ENCODE assay signal across 30 cellular contexts in genomic region chr1:58539553-58539952, GRCh38. TPM values are rescaled to one million over a fixed set of nuclear protein-coding genes. Genes with fewer than 3 reads are reported as not detected.
A peak's percentile ranks its signal among the peaks of the same experiment; 100 is the strongest.
DNase-seq lines count a peak whose midpoint lies in the region; ATAC-seq, FAIRE-seq and TF ChIP-seq lines count a peak whose summit lies in the region.
"Had no signal": no experiment of that assay in that cellular context is flagged by ENCODE, and none has a peak within 500 bp of the region (broad histone marks: within the 10 kb centered on the region; RNA-seq: fewer than 3 reads in every experiment).

No MANE protein-coding gene starts in this region.

- no peak overlapping the region for H3K4me3 Mint-ChIP-seq in T-helper 2 cell treated with Interferon-gamma antibody and Interleukin-4, amounts not matched to agents 5 μg/mL and 100 μg/mL, for 36 hours
- H3K4me3 Mint-ChIP-seq: activated T-cell treated with anti-CD3 and anti-CD28 coated beads, Interleukin-2, amount 50 U/mL, for 72 hours; H9; natural killer cell; type B pancreatic cell had no signal

- no peak overlapping the region for H3K27ac Mint-ChIP-seq in T-helper 2 cell treated with Interferon-gamma antibody and Interleukin-4, amounts not matched to agents 5 μg/mL and 100 μg/mL, for 36 hours
- H3K27ac Mint-ChIP-seq: activated T-cell treated with anti-CD3 and anti-CD28 coated beads, Interleukin-2, amount 50 U/mL, for 72 hours; natural killer cell; type B pancreatic cell had no signal

- TF ChIP-seq CTCF in Panc1 (IDR thresholded peaks at IDR 0.05) (no peak), pancreas (IDR thresholded peaks at IDR 0.05) (no peak)

- CTCF ChIA-PET in Panc1 (lab: Charles Lee), result no interaction called here

- no peaks in the 10 kb centered on the region for H3K4me1 ChIP-seq in Panc1 (ENCODE audit: control insufficient read depth, insufficient read depth, low read length)
- H3K4me1 ChIP-seq in pancreas, result no peaks in the 10 kb centered on the region
- H3K4me1 ChIP-seq: BLaER1, foreskin keratinocyte had no signal

- peaks cover 4% of the 10 kb centered on the region for H3K36me3 Mint-ChIP-seq in T-helper 2 cell treated with Interferon-gamma antibody and Interleukin-4, amounts not matched to agents 5 μg/mL and 100 μg/mL, for 36 hours (ENCODE audit: low read depth)
- H3K36me3 Mint-ChIP-seq: brain, type B pancreatic cell had no signal

- peak; percentile 24 for DNase-seq in EH (ENCODE audit: low read depth)
- no peak for DNase-seq in Panc1 (ENCODE audit: low read depth, low spot score)
- DNase-seq in fibroblast of peridontal ligament (ENCODE audit: extremely low read depth), result peak; percentile 45
- no peak for DNase-seq in pancreas
- no peak for DNase-seq in T-helper 2 cell treated with Interferon-gamma antibody and Interleukin-4, amounts not matched to agents 5 μg/mL and 100 μg/mL, for 36 hours (ENCODE audit: low spot score)
- no peak for DNase-seq in DMS114 treated with DMSO at 0.1 percent for 48 hours (lab: John Stamatoyannopoulos, UW; ENCODE audit: unreplicated experiment)
- no peak for DNase-seq in kidney tubule cell (ENCODE audit: low spot score)
- DNase-seq: activated CD4-positive, CD25-positive, alpha-beta regulatory T cell; activated naive CD4-positive, alpha-beta T cell treated with Interleukin-2 at 50 U/mL for 16 hours; activated T-cell treated with anti-CD3 and anti-CD28 coated beads, Interleukin-2, amount 50 U/mL, for 72 hours; foreskin keratinocyte; H9; natural killer cell; NCI-H146; NCI-H2171; NCI-H526; occipital lobe; Peyer's patch; SHP77 treated with DMSO at 0.1 percent for 48 hours; spleen; T-helper 9 cell had no signal

- H3K4me3 ChIP-seq in Panc1 (ENCODE audit: low read depth in 2 of 2, low read length in 2 of 2) (no peak overlapping the region), pancreas (no peak overlapping the region)
- H3K4me3 ChIP-seq: BLaER1, Peyer's patch, spleen had no signal

- FAIRE-seq in pancreas (lab: Jason Lieb, UNC), result peak; percentile 34
- FAIRE-seq: G401.6 had no signal

- no peaks in the 10 kb centered on the region for H3K9me3 Mint-ChIP-seq in T-helper 2 cell treated with Interferon-gamma antibody and Interleukin-4, amounts not matched to agents 5 μg/mL and 100 μg/mL, for 36 hours
- H3K9me3 Mint-ChIP-seq: activated T-cell treated with anti-CD3 and anti-CD28 coated beads, Interleukin-2, amount 50 U/mL, for 72 hours; H9; natural killer cell; type B pancreatic cell had no signal

- H3K27me3 Mint-ChIP-seq in T-helper 2 cell treated with Interferon-gamma antibody and Interleukin-4, amounts not matched to agents 5 μg/mL and 100 μg/mL, for 36 hours (ENCODE audit: low read depth), result no peaks in the 10 kb centered on the region
- H3K27me3 Mint-ChIP-seq: brain, type B pancreatic cell had no signal

- POLR2A ChIA-PET in Panc1 (lab: Charles Lee), result no interaction called here

- H3K27me3 ChIP-seq in Panc1 (ENCODE audit: control insufficient read depth, insufficient read depth, low read length) (no peaks in the 10 kb centered on the region), pancreas (no peaks in the 10 kb centered on the region)
- H3K27me3 ChIP-seq: BLaER1, foreskin keratinocyte, Peyer's patch, spleen had no signal

- no TSS peak for BruUV-seq in Panc1 (replicated peaks; lab: Mats Ljungman, UMichigan)

- H3K36me3 ChIP-seq in Panc1 (ENCODE audit: control insufficient read depth, insufficient read depth, low read length), result no peaks in the 10 kb centered on the region; the same call in 1 of the 2 replicates
- H3K36me3 ChIP-seq in pancreas, result no peaks in the 10 kb centered on the region
- H3K36me3 ChIP-seq: Peyer's patch had no signal

- in situ Hi-C loops in Panc1 (cut with HindIII; ENCODE audit: low pct_unique_long_range_greater_than_20kb, low sequenced_read_pairs), result no loop called here

- 51 to 73% methylated on average over 2 of the region's 2 CpGs for WGBS in pancreas, 2 donors

- intact Hi-C loops in Panc1 (cut with micrococcal nuclease; ENCODE audit: unreplicated experiment), result no loop called here
- intact Hi-C loops in pancreas (cut with DNase I), result no loop called here

- H3K9me3 ChIP-seq in Panc1 (ENCODE audit: control insufficient read depth, insufficient read depth, low read depth, low read length) (no peaks in the 10 kb centered on the region), pancreas (no peaks in the 10 kb centered on the region)
- H3K9me3 ChIP-seq: BLaER1, Peyer's patch, spleen had no signal

- no peak overlapping the region for H3K27ac ChIP-seq in Panc1 (ENCODE audit: low read length)
- no peak overlapping the region for H3K27ac ChIP-seq in pancreas
- H3K27ac ChIP-seq: BLaER1, foreskin keratinocyte, KMS-11, Peyer's patch, spleen had no signal

- peaks cover 3% of the 10 kb centered on the region for H3K4me1 Mint-ChIP-seq in T-helper 2 cell treated with Interferon-gamma antibody and Interleukin-4, amounts not matched to agents 5 μg/mL and 100 μg/mL, for 36 hours (ENCODE audit: low read depth)
- H3K4me1 Mint-ChIP-seq: H9 had no signal

- ATAC-seq in Panc1, result 0 out of 2 replicates have a peak, but pooled peaks have one; percentile 26
- ATAC-seq in pancreas, result no peak
- no peak for ATAC-seq in GM21360 (IDR thresholded peaks at IDR 0.05; ENCODE audit: unreplicated experiment)
- ATAC-seq: activated T-cell treated with anti-CD3 and anti-CD28 coated beads, Interleukin-2, amount 50 U/mL, for 72 hours; foreskin keratinocyte; left lobe of liver; natural killer cell had no signal

RNA-seq across cellular contexts. Expression of gene OMA1, which starts 7.0 kb away (rescaled TPM):
- total RNA-seq in Panc1 (2021; ENCODE audit: unreplicated experiment), result 16.6 TPM
- 8.8 TPM for polyA plus RNA-seq in Panc1 (2012; ENCODE audit: insufficient read length)
- total RNA-seq in pancreas, result 10 to 100 TPM; 12.4 to 28.5 (median 14.8) TPM
- polyA plus RNA-seq in pancreas, result 10 to 100 TPM in 1 of 2 donors, 1 to 10 TPM in 1; 8.9 to 14.7 TPM

RNA-seq across cellular contexts. Expression of gene TACSTD2, which starts 37.5 kb away (rescaled TPM):
- total RNA-seq in Panc1 (2021; ENCODE audit: unreplicated experiment) (0.28 TPM), pancreas (100 to 1,000 TPM in 2 of 6 donors, 10 to 100 TPM in 4; 33.6 to 170 (median 50.5) TPM)
- polyA plus RNA-seq in Panc1 (2012; ENCODE audit: insufficient read length), result 0.22 TPM
- polyA plus RNA-seq in pancreas, result 100 to 1,000 TPM in 1 of 2 donors, 10 to 100 TPM in 1; 41.2 to 132 TPM
- total RNA-seq: A673, HT1080 had no signal

Comparison
In these comparisons a context has a peak if more than half of its experiments do, and no peak if none do; other contexts are left out.
1. DNase-seq: peak in EH (single experiment) and fibroblast of peridontal ligament (single experiment); none in Panc1 (single experiment), pancreas (0 of 6), T-helper 2 cell treated with Interferon-gamma antibody and Interleukin-4, amounts not matched to agents 5 μg/mL and 100 μg/mL, for 36 hours (single experiment), DMS114 treated with DMSO at 0.1 percent for 48 hours (single experiment) and kidney tubule cell (single experiment).
2. RNA of gene TACSTD2, which starts 37.5 kb away (total RNA-seq): 33.6 to 170 TPM in pancreas; 0.28 TPM in Panc1 (single experiment); every median in the first group is over 10 times any median in the second.